Comparison of ENCODE assay signal across 7 cellular contexts in the genomic region with DNA sequence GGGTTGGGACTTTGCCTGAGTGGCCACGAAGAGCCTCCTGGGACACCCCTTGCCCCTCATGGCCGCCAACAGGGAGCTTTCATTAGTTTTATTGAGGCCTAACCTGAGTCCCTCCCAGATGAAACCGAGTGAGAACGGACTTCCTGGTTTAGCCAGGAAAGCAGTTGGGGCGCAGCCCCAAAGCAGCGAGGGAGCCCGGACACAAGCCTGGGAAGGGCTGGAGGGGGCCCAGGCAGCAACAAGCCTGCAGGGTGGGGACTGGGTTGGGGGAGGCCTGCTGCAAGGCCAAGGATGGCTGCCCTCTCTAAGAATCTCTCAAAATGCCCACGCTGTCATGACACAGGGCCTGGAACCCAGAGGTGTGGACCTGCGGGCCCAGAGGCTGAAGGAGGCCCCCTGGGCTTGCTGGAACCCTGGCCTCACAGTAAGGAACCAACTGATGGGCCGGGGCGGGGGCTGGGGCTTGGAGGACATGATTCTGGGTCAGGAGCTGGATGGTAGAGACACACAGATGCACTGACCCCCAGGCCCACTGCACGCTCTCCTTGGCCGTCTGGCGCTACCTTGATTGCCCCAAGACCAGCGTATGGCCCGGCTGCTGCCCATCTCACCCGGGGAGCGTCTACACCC. TPM values are rescaled to one million over a fixed set of nuclear protein-coding genes. Genes with fewer than 3 reads are reported as not detected.
"Had no signal": no experiment of that assay in that cellular context is flagged by ENCODE, and none has a peak within 500 bp of the region (broad histone marks: within the 10 kb centered on the region; RNA-seq: fewer than 3 reads in every experiment).

No MANE protein-coding gene starts in this region.

- ATAC-seq: HepG2 had no signal

- H3K27ac ChIP-seq: HL-60 had no signal

- DNase-seq: GOT3, HCEC 1CT, KBM-7 had no signal

- H3K27ac Mint-ChIP-seq: IgD-negative memory B cell had no signal

RNA-seq across cellular contexts. Expression of a gene that starts 5.8 kb away (rescaled TPM):
- total RNA-seq: HepG2, HT1080 had no signal
- polyA plus RNA-seq: HepG2, IgD-negative memory B cell had no signal
